10 cellular contexts compared by ENCODE assay signal in the genomic region with DNA sequence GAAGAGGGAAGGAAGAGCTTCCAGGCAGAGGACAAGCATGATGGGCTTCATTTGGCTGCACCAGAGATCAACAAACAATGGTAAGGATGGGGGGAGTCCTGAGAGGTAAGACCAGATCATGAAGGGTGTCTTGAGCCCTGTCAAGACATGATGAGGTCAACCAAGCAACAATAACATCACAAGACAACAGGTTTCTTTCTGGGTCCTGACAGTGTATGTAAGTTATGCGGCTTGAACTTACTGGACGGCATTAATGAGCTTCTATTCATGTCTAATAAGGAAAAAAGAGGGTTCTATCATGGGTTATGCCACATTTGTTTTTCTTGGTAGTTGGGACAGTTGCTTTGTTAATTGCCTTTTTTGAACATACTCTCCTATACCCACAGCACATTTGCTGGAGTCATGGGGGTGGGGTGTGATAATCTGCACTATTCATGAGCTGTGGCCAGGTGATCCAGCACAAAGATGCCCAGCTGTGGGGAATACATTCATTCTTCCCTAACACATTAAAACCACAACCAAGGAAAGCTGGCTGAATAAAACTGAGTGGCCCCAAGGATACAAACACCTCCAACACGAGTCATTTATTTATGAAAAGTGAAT.
DNase-seq lines count a peak whose midpoint lies in the region; ATAC-seq and TF ChIP-seq lines count a peak whose summit lies in the region.
"Had no signal": no experiment of that assay in that cellular context is flagged by ENCODE, and none has a peak within 500 bp of the region (broad histone marks: within the 10 kb centered on the region; RNA-seq: fewer than 3 reads in every experiment).

No MANE protein-coding gene starts in this region.

- H3K27me3 Mint-ChIP-seq in activated T-cell treated with anti-CD3 and anti-CD28 coated beads, Interleukin-2, amount 50 U/mL, for 24 hours: no peaks in the 10 kb centered on the region
- no peaks in the 10 kb centered on the region for H3K27me3 Mint-ChIP-seq in activated naive CD8-positive, alpha-beta T cell

- DNase-seq in activated T-cell treated with anti-CD3 and anti-CD28 coated beads, Interleukin-2, amount 50 U/mL, for 24 hours: no peak
- no peak for DNase-seq in activated T-cell treated with anti-CD3 and anti-CD28 coated beads for 4 hours
- DNase-seq in left lung: no peak
- no peak for DNase-seq in testis
- no peak for DNase-seq in lower leg skin (ENCODE audit: low spot score in 2 of 2)
- DNase-seq in SJCRH30: no peak
- DNase-seq in foreskin melanocyte: no peak
- DNase-seq: AML-193; stimulated activated CD4-positive, alpha-beta T cell treated with anti-CD3 and anti-CD28 coated beads, Interleukin-15, amount 100 ng/mL, for 24 hours had no signal

- peak overlapping the region; percentile 66 to 78 for H3K27ac ChIP-seq in left lung
- H3K27ac ChIP-seq in testis: peak overlapping the region; percentile 12 to 47
- no peak overlapping the region for H3K27ac ChIP-seq in SJCRH30

- H3K9me3 ChIP-seq in left lung (no peaks in the 10 kb centered on the region), testis (no peaks in the 10 kb centered on the region), SJCRH30 (replicated peaks) (no peaks in the 10 kb centered on the region)

- H3K4me3 Mint-ChIP-seq in activated T-cell treated with anti-CD3 and anti-CD28 coated beads, Interleukin-2, amount 50 U/mL, for 24 hours: peak overlapping the region; percentile 15
- no peak overlapping the region for H3K4me3 Mint-ChIP-seq in activated naive CD8-positive, alpha-beta T cell

- H3K27me3 ChIP-seq in left lung (no peaks in the 10 kb centered on the region), testis (no peaks in the 10 kb centered on the region), SJCRH30 (no peaks in the 10 kb centered on the region)

- no peak for TF ChIP-seq POLR2A in testis (IDR thresholded peaks at IDR 0.05)
- no peak for TF ChIP-seq POLR2A in lower leg skin (IDR thresholded peaks at IDR 0.05)

- TF ChIP-seq CTCF in left lung (IDR thresholded peaks at IDR 0.05) (no peak), testis (IDR thresholded peaks at IDR 0.05) (no peak), lower leg skin (IDR thresholded peaks at IDR 0.05) (no peak)

- H3K4me3 ChIP-seq in left lung (no peak overlapping the region), testis (no peak overlapping the region), lower leg skin (ENCODE audit: low read depth, poor library complexity, severe bottlenecking) (no peak overlapping the region), SJCRH30 (no peak overlapping the region)

- peaks cover 100% of the 10 kb centered on the region for H3K36me3 Mint-ChIP-seq in activated T-cell treated with anti-CD3 and anti-CD28 coated beads, Interleukin-2, amount 50 U/mL, for 24 hours (ENCODE audit: low read depth)
- H3K36me3 Mint-ChIP-seq in activated naive CD8-positive, alpha-beta T cell: peaks cover 24% of the 10 kb centered on the region

- 82 to 93% methylated on average over 3 of the region's 3 CpGs for WGBS in testis, 2 donors
- 71 to 74% methylated on average over 3 of the region's 3 CpGs for WGBS in lower leg skin, 2 donors

- H3K4me1 ChIP-seq in left lung: peaks cover 21 to 91% of the 10 kb centered on the region in 2 donors
- peaks cover 37% of the 10 kb centered on the region for H3K4me1 ChIP-seq in testis
- peaks cover 10% of the 10 kb centered on the region for H3K4me1 ChIP-seq in SJCRH30

- H3K9me3 Mint-ChIP-seq in activated T-cell treated with anti-CD3 and anti-CD28 coated beads, Interleukin-2, amount 50 U/mL, for 24 hours: no peaks in the 10 kb centered on the region
- no peaks in the 10 kb centered on the region for H3K9me3 Mint-ChIP-seq in activated naive CD8-positive, alpha-beta T cell (ENCODE audit: low read depth)

- H3K36me3 ChIP-seq in left lung (peaks cover 0 to 63% of the 10 kb centered on the region in 2 donors), testis (ENCODE audit: low read depth, missing control alignments) (no peaks in the 10 kb centered on the region), SJCRH30 (peaks cover 3% of the 10 kb centered on the region)

- H3K4me1 Mint-ChIP-seq in activated T-cell treated with anti-CD3 and anti-CD28 coated beads, Interleukin-2, amount 50 U/mL, for 24 hours (ENCODE audit: low read depth): peaks cover 98% of the 10 kb centered on the region
- H3K4me1 Mint-ChIP-seq in activated naive CD8-positive, alpha-beta T cell (ENCODE audit: low read depth): peaks cover 88% of the 10 kb centered on the region

- intact Hi-C loops in left lung (cut with DNase I): no loop called here
- intact Hi-C loops in testis (cut with DNase I; ENCODE audit: low total_unique reads): no loop called here
- intact Hi-C loops in lower leg skin (cut with DNase I; ENCODE audit: low total_unique reads): no loop called here

- H3K27ac Mint-ChIP-seq in activated T-cell treated with anti-CD3 and anti-CD28 coated beads, Interleukin-2, amount 50 U/mL, for 24 hours: peak overlapping the region; percentile 94
- H3K27ac Mint-ChIP-seq in activated naive CD8-positive, alpha-beta T cell: peak overlapping the region; percentile 86

- no peak for ATAC-seq in left lung
